In the genomic region with DNA sequence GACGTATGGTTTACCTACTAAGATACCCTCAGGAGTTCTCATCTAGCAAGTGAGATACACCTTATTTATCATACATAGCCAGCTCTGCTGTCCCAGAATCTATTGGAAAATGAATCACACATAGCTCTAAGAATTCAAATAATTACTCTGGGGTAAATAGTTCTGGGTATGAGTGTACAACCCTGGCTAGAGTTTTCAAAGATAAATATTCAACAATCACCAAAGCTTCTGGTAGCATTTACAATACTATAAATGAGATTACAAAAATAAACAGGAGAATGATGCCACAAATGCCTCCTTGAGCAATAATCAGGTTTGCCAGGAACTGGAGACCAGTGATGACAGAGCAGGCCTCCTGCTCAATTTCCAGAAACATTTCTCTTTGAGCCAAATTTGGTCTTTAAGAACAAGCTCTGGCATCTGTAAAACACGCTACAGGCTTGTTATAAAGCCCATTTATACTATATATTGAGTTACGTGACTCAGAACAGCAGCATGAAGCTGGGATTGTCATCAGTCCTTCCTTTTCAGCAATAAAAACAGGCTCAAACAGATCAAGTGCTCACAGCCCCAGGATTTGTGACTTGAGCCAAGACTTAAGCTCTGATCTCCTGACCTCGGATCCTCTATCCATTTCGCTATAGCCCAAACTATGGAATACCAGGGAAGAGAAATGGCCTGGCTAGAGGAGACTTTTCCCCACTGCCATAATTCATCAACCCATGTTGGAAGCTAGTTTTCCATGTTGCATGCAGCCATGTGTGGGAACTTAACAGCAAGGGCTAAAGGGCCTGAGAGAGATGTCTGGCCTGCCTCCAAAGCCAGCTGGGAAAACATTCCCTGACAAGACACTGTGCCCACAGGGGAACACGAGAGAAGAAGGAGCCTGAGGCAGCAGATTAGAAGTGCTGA, we compare ENCODE assay signal across 8 cellular contexts. TPM values are rescaled to one million over a fixed set of nuclear protein-coding genes. Genes with fewer than 3 reads are reported as not detected.
DNase-seq lines count a peak whose midpoint lies in the region; TF ChIP-seq lines count a peak whose summit lies in the region.

No MANE protein-coding gene starts in this region.

- peak overlapping the region; percentile 94 for H3K27ac ChIP-seq in RWPE1
- H3K27ac ChIP-seq in rectal smooth muscle tissue (ENCODE audit: low read depth, low read length), result peak overlapping the region; percentile 82

- H3K36me3 ChIP-seq in rectal smooth muscle tissue (ENCODE audit: control insufficient read depth, insufficient read depth, low read length), result no peaks in the 10 kb centered on the region

- H3K27me3 ChIP-seq in rectal smooth muscle tissue (ENCODE audit: control insufficient read depth, insufficient read depth, low read length), result no peaks in the 10 kb centered on the region

- DNase-seq in Daoy (ENCODE audit: low read depth), result peak; percentile 70
- peak; percentile 90 for DNase-seq in RWPE1 (ENCODE audit: low spot score)
- DNase-seq in fibroblast of peridontal ligament (ENCODE audit: extremely low read depth), result peak; percentile 100
- no peak for DNase-seq in NOMO-1 treated with DMSO at 0.1 percent for 48 hours (lab: John Stamatoyannopoulos, UW; ENCODE audit: unreplicated experiment)
- DNase-seq in OCI-M1 (lab: John Stamatoyannopoulos, UW), result no peak
- DNase-seq in 8988T, result no peak
- no peak for DNase-seq in germinal center (ENCODE audit: low spot score)

- H3K9ac ChIP-seq in rectal smooth muscle tissue (ENCODE audit: low read length), result no peak overlapping the region

- CTCF ChIA-PET in RWPE1 (lab: Yijun Ruan, JAX), result interaction anchor here (0.5 kb wide), 1 partner anchor 44 kb away, joined by 3 read pairs; no protein-coding TSS in a partner anchor

- no peak for TF ChIP-seq CTCF in RWPE1 (conservative IDR thresholded peaks at IDR 0.05; ENCODE audit: low read depth)

- POLR2A ChIA-PET in RWPE1 (lab: Yijun Ruan, JAX; ENCODE audit: low non-redundant PET), result no interaction called here

- no peak overlapping the region for H3K4me3 ChIP-seq in rectal smooth muscle tissue (ENCODE audit: low read length)

- H3K4me1 ChIP-seq in rectal smooth muscle tissue (ENCODE audit: control insufficient read depth, insufficient read depth, low read length), result peaks cover 20% of the 10 kb centered on the region

RNA-seq across cellular contexts. Expression of a gene that starts 19.7 kb away (rescaled TPM):
- 10.3 and 11.9 TPM in 2 replicates for total RNA-seq in Daoy (2014; rRNA removed; shearing (Covaris generic))

Comparison
In these comparisons a context has a peak if more than half of its experiments do, and no peak if none do; other contexts are left out.
1. DNase-seq: peak in Daoy (single experiment), RWPE1 (single experiment) and fibroblast of peridontal ligament (single experiment); none in NOMO-1 treated with DMSO at 0.1 percent for 48 hours (single experiment), OCI-M1 (single experiment), 8988T (single experiment) and germinal center (single experiment).